ENCODE assay signal across 8 cellular contexts in genomic region chr5:154444559-154445421, GRCh38. TPM values are rescaled to one million over a fixed set of nuclear protein-coding genes. Genes with fewer than 3 reads are reported as not detected.
A peak's percentile ranks its signal among the peaks of the same experiment; 100 is the strongest.
DNase-seq lines count a peak whose midpoint lies in the region; ATAC-seq and TF ChIP-seq lines count a peak whose summit lies in the region.

No MANE protein-coding gene starts in this region.

- peak in 4 of 7 experiments; percentile 2 to 53 (median 16) for DNase-seq in CD8-positive, alpha-beta T cell
- DNase-seq in RWPE1 (ENCODE audit: low spot score) (peak; percentile 62), breast epithelium (ENCODE audit: low spot score in 2 of 2) (no peak), left colon (peak; percentile 34 to 35), T1000 (lab: John Stamatoyannopoulos, UW) (no peak), NCI-H1436 (lab: John Stamatoyannopoulos, UW) (no peak)

- no peaks in the 10 kb centered on the region for H3K9me3 Mint-ChIP-seq in CD8-positive, alpha-beta T cell
- H3K9me3 Mint-ChIP-seq in stimulated activated naive CD8-positive, alpha-beta T cell treated with anti-CD3 and anti-CD28 coated beads, Interleukin-15, Interleukin-2, amounts not matched to agents 100 ng/mL and 50 ng/mL, for 24 hours: no peaks in the 10 kb centered on the region

- no peaks in the 10 kb centered on the region for H3K9me3 ChIP-seq in CD8-positive, alpha-beta T cell (ENCODE audit: low read length)
- H3K9me3 ChIP-seq in breast epithelium: no peaks in the 10 kb centered on the region

- H3K27me3 ChIP-seq in CD8-positive, alpha-beta T cell (ENCODE audit: insufficient read depth, low read length): no peaks in the 10 kb centered on the region
- no peaks in the 10 kb centered on the region for H3K27me3 ChIP-seq in breast epithelium

- H3K27ac ChIP-seq in CD8-positive, alpha-beta T cell (ENCODE audit: low read depth, low read length): peak overlapping the region; percentile 79
- H3K27ac ChIP-seq in RWPE1 (peak overlapping the region; percentile 83), breast epithelium (peak overlapping the region; percentile 77 to 87)

- no peak for TF ChIP-seq CTCF in CD8-positive, alpha-beta T cell (IDR thresholded peaks at IDR 0.05)
- no peak for TF ChIP-seq CTCF in RWPE1 (conservative IDR thresholded peaks at IDR 0.05; ENCODE audit: low read depth)
- no peak for TF ChIP-seq CTCF in breast epithelium (IDR thresholded peaks at IDR 0.05)

- H3K36me3 Mint-ChIP-seq in CD8-positive, alpha-beta T cell: peaks cover 39% of the 10 kb centered on the region
- peaks cover 33% of the 10 kb centered on the region for H3K36me3 Mint-ChIP-seq in stimulated activated naive CD8-positive, alpha-beta T cell treated with anti-CD3 and anti-CD28 coated beads, Interleukin-15, Interleukin-2, amounts not matched to agents 100 ng/mL and 50 ng/mL, for 24 hours (ENCODE audit: low read depth)

- POLR2A ChIA-PET in CD8-positive, alpha-beta T cell (lab: Charles Lee): no interaction called here
- POLR2A ChIA-PET in RWPE1 (lab: Yijun Ruan, JAX; ENCODE audit: low non-redundant PET): no interaction called here

- peaks cover 12% of the 10 kb centered on the region for H3K36me3 ChIP-seq in CD8-positive, alpha-beta T cell (ENCODE audit: insufficient read depth, low read length)
- H3K36me3 ChIP-seq in breast epithelium: no peaks in the 10 kb centered on the region

- no peaks in the 10 kb centered on the region for H3K27me3 Mint-ChIP-seq in CD8-positive, alpha-beta T cell (ENCODE audit: low read depth)
- no peaks in the 10 kb centered on the region for H3K27me3 Mint-ChIP-seq in stimulated activated naive CD8-positive, alpha-beta T cell treated with anti-CD3 and anti-CD28 coated beads, Interleukin-15, Interleukin-2, amounts not matched to agents 100 ng/mL and 50 ng/mL, for 24 hours

- intact Hi-C loops in CD8-positive, alpha-beta T cell (cut with DNase I, micrococcal nuclease): loop anchor here (1.0 to 5.0 kb wide), 8 partner anchors 254 to 494 kb away; partner anchors contain the start of genes GALNT10 (in 2 of the 2), GEMIN5 (in 2 of the 2), CNOT8 (in 1 of the 2) and FAM114A2 (in 1 of the 2)
- intact Hi-C loops in breast epithelium (cut with DNase I; ENCODE audit: low total_unique reads): no loop called here
- intact Hi-C loops in left colon (cut with DNase I, micrococcal nuclease): no loop called here

- H3K4me1 Mint-ChIP-seq in CD8-positive, alpha-beta T cell (ENCODE audit: low read depth): peaks cover 56% of the 10 kb centered on the region
- peaks cover 34% of the 10 kb centered on the region for H3K4me1 Mint-ChIP-seq in stimulated activated naive CD8-positive, alpha-beta T cell treated with anti-CD3 and anti-CD28 coated beads, Interleukin-15, Interleukin-2, amounts not matched to agents 100 ng/mL and 50 ng/mL, for 24 hours (ENCODE audit: low read depth)

- peak overlapping the region; percentile 98 for H3K4me3 Mint-ChIP-seq in CD8-positive, alpha-beta T cell
- peak overlapping the region; percentile 98 for H3K4me3 Mint-ChIP-seq in stimulated activated naive CD8-positive, alpha-beta T cell treated with anti-CD3 and anti-CD28 coated beads, Interleukin-15, Interleukin-2, amounts not matched to agents 100 ng/mL and 50 ng/mL, for 24 hours

- H3K4me1 ChIP-seq in CD8-positive, alpha-beta T cell (ENCODE audit: insufficient read depth, low read length): peaks cover 36% of the 10 kb centered on the region
- peaks cover 0 to 7% of the 10 kb centered on the region in 2 donors for H3K4me1 ChIP-seq in breast epithelium

- no peak for TF ChIP-seq POLR2A in breast epithelium (IDR thresholded peaks at IDR 0.05)

- peak overlapping the region; percentile 96 for H3K27ac Mint-ChIP-seq in CD8-positive, alpha-beta T cell
- peak overlapping the region; percentile 98 for H3K27ac Mint-ChIP-seq in stimulated activated naive CD8-positive, alpha-beta T cell treated with anti-CD3 and anti-CD28 coated beads, Interleukin-15, Interleukin-2, amounts not matched to agents 100 ng/mL and 50 ng/mL, for 24 hours

- peak overlapping the region; percentile 100 for H3K4me3 ChIP-seq in CD8-positive, alpha-beta T cell (ENCODE audit: low read depth, low read length)
- H3K4me3 ChIP-seq in breast epithelium: peak overlapping the region; percentile 97 to 98 (median 98)

- CTCF ChIA-PET in CD8-positive, alpha-beta T cell (lab: Charles Lee): no interaction called here
- CTCF ChIA-PET in RWPE1 (lab: Yijun Ruan, JAX): no interaction called here

- no peak for ATAC-seq in CD8-positive, alpha-beta T cell
- ATAC-seq in GM21723 (IDR thresholded peaks at IDR 0.05; ENCODE audit: unreplicated experiment) (peak; percentile 7), left colon (peak; percentile 24)

RNA-seq across cellular contexts. Expression of gene SAP30L, which starts 1.0 kb away (rescaled TPM):
- 10 to 100 TPM; 24.1 to 25.4 TPM for total RNA-seq in CD8-positive, alpha-beta T cell
- total RNA-seq in breast epithelium (10 to 100 TPM; 29.7 to 54.4 (median 43.7) TPM), left colon (10 to 100 TPM; 42.6 to 48.9 TPM)

RNA-seq across cellular contexts. Expression of gene HAND1, which starts 33.2 kb away (rescaled TPM):
- total RNA-seq in CD8-positive, alpha-beta T cell: not detected
- total RNA-seq in breast epithelium (under 1 TPM in 2 of 3 donors, not detected in 1; 0.16 to 0.59 TPM), left colon (1 to 10 TPM in 1 of 2 donors, not detected in 1; 4.4 TPM)

Comparison
In these comparisons a context has a peak if more than half of its experiments do, and no peak if none do; other contexts are left out.
1. DNase-seq: peak in CD8-positive, alpha-beta T cell (4 of 7), RWPE1 (single experiment) and left colon (2 of 2); none in breast epithelium (0 of 2), T1000 (single experiment) and NCI-H1436 (single experiment).
2. intact Hi-C loops: an anchor here in CD8-positive, alpha-beta T cell (1.0 to 5.0 kb wide); none called in breast epithelium and left colon.
3. Peak in every context shown above with its lines, with median percentiles within 50 percentile points of each other: H3K27ac ChIP-seq.